ENCODE assay signal across 8 cellular contexts in genomic region chr21:17513214-17514123, GRCh38. TPM values are rescaled to one million over a fixed set of nuclear protein-coding genes. Genes with fewer than 3 reads are reported as not detected.
DNase-seq lines count a peak whose midpoint lies in the region; ATAC-seq and TF ChIP-seq lines count a peak whose summit lies in the region.

No MANE protein-coding gene starts in this region.

- peaks cover 16% of the 10 kb centered on the region for H3K27me3 Mint-ChIP-seq in endodermal cell (ENCODE audit: insufficient read depth)

- peak overlapping the region; percentile 97 for H3K27ac Mint-ChIP-seq in endodermal cell

- H3K36me3 Mint-ChIP-seq in endodermal cell (ENCODE audit: low read depth), result peaks cover 18% of the 10 kb centered on the region

- peaks cover 13% of the 10 kb centered on the region for H3K36me3 ChIP-seq in endodermal cell (ENCODE audit: control insufficient read depth, insufficient read depth, low read length)
- no peaks in the 10 kb centered on the region for H3K36me3 ChIP-seq in mesodermal cell (ENCODE audit: control insufficient read depth, insufficient read depth, low read length)
- H3K36me3 ChIP-seq in subcutaneous abdominal adipose tissue (ENCODE audit: control insufficient read depth in 5 of 5, insufficient read depth in 5 of 5, low read length in 5 of 5), result no peaks in the 10 kb centered on the region

- TF ChIP-seq CTCF in endodermal cell (conservative IDR thresholded peaks at IDR 0.05), result peak; percentile 41

- no peaks in the 10 kb centered on the region for H3K9me3 ChIP-seq in endodermal cell (ENCODE audit: control insufficient read depth, low read length)
- no peaks in the 10 kb centered on the region for H3K9me3 ChIP-seq in mesodermal cell (ENCODE audit: control insufficient read depth, low read length)
- H3K9me3 ChIP-seq in subcutaneous abdominal adipose tissue (ENCODE audit: control insufficient read depth in 5 of 5, low read length in 5 of 5), result no peaks in the 10 kb centered on the region

- H3K4me1 ChIP-seq in endodermal cell (ENCODE audit: control insufficient read depth, insufficient read depth, low read length) (no peaks in the 10 kb centered on the region), mesodermal cell (ENCODE audit: control insufficient read depth, insufficient read depth, low read length, poor library complexity, severe bottlenecking) (peaks cover 12% of the 10 kb centered on the region), subcutaneous abdominal adipose tissue (ENCODE audit: control insufficient read depth in 5 of 5, insufficient read depth in 5 of 5, low read length in 5 of 5) (peaks cover 4 to 25% (median 15%) of the 10 kb centered on the region in 5 donors)

- H3K9ac ChIP-seq in endodermal cell (ENCODE audit: extremely low read depth, low read length, poor library complexity, severe bottlenecking) (peak overlapping the region; percentile 99), subcutaneous abdominal adipose tissue (ENCODE audit: low read length in 5 of 5) (peak overlapping the region in 1 of 5 donors; percentile 52)

- H3K27ac ChIP-seq in endodermal cell (ENCODE audit: low read depth, low read length) (peak overlapping the region; percentile 90), mesodermal cell (ENCODE audit: low read depth, low read length, severe bottlenecking) (peak overlapping the region; percentile 54), subcutaneous abdominal adipose tissue (ENCODE audit: low read depth, low read length) (no peak overlapping the region)

- peaks cover 24% of the 10 kb centered on the region for H3K4me1 Mint-ChIP-seq in endodermal cell

- 0% methylated on average over 21 to 69 of the region's 69 CpGs for WGBS in endodermal cell (ENCODE audit: insufficient coverage in 1 of 2, insufficient read length in 1 of 2), 2 experiments
- 1% methylated on average over 54 to 55 of the region's 69 CpGs for WGBS in mesodermal cell (ENCODE audit: insufficient coverage in 2 of 2), 2 experiments

- no peaks in the 10 kb centered on the region for H3K9me3 Mint-ChIP-seq in endodermal cell

- peak; percentile 18 for DNase-seq in DMS 273 treated with DMSO at 0.1 percent for 48 hours (lab: John Stamatoyannopoulos, UW)
- peak; percentile 49 for DNase-seq in M059J (ENCODE audit: low read depth)
- peak; percentile 23 to 30 for DNase-seq in activated CD4-positive, alpha-beta T cell treated with anti-CD3 and anti-CD28 coated beads, Interleukin-2, amount 50 U/mL, for 48 hours
- DNase-seq in endodermal cell, result peak; percentile 75
- no peak for DNase-seq in AG08395 (ENCODE audit: low spot score)

- H3K4me3 Mint-ChIP-seq in endodermal cell, result peak overlapping the region; percentile 89

- H3K27me3 ChIP-seq in endodermal cell (ENCODE audit: control insufficient read depth, insufficient read depth, low read length, poor library complexity, severe bottlenecking) (no peaks in the 10 kb centered on the region), subcutaneous abdominal adipose tissue (ENCODE audit: control insufficient read depth in 5 of 5, insufficient read depth in 4 of 5, low read length in 5 of 5) (peaks cover 0 to 18% (median 9%) of the 10 kb centered on the region in 5 donors)

- H3K4me3 ChIP-seq in endodermal cell (ENCODE audit: low read length) (peak overlapping the region; percentile 97), mesodermal cell (ENCODE audit: extremely low read depth, insufficient read depth, low read length, poor library complexity, severe bottlenecking) (peak overlapping the region; percentile 96), subcutaneous abdominal adipose tissue (ENCODE audit: low read depth in 1 of 5, low read length in 5 of 5) (peak overlapping the region; percentile 61 to 74 (median 72))

- peak; percentile 42 for ATAC-seq in GM21723 (IDR thresholded peaks at IDR 0.05; ENCODE audit: unreplicated experiment)

RNA-seq across cellular contexts. Expression of gene CXADR, which starts 0.6 kb away (rescaled TPM):
- total RNA-seq in M059J (2014; rRNA removed; shearing (Covaris generic)), result 17.7 and 24.1 TPM in 2 replicates
- total RNA-seq in endodermal cell, result 10 to 100 TPM; 60.5 to 84.3 TPM
- polyA plus RNA-seq in endodermal cell (2013, experiment 1 of 2), result 77.2 TPM
- polyA plus RNA-seq in endodermal cell (2013, experiment 2 of 2), result 70.4 TPM
- 32.3 TPM for polyA plus RNA-seq in mesodermal cell (2013, experiment 1 of 2)
- polyA plus RNA-seq in mesodermal cell (2013, experiment 2 of 2), result 37.2 TPM
